8 cellular contexts compared by ENCODE assay signal in genomic region chr9:131095666-131096489, GRCh38. TPM values are rescaled to one million over a fixed set of nuclear protein-coding genes. Genes with fewer than 3 reads are reported as not detected.
DNase-seq lines count a peak whose midpoint lies in the region; ATAC-seq and TF ChIP-seq lines count a peak whose summit lies in the region.

No MANE protein-coding gene starts in this region.

- no peak overlapping the region for H3K27ac Mint-ChIP-seq in activated T-cell treated with anti-CD3 and anti-CD28 coated beads, Interleukin-2, amount 50 U/mL, for 24 hours
- H3K27ac Mint-ChIP-seq in mesothelial cell of epicardium: no peak overlapping the region

- no peak for ATAC-seq in thoracic aorta (ENCODE audit: insufficient number of reproducible peaks, low FRiP score, low read depth)
- ATAC-seq in HG03280 (IDR thresholded peaks at IDR 0.05; ENCODE audit: unreplicated experiment): no peak

- peak overlapping the region; percentile 18; the same call in 1 of the 2 replicates for H2AFZ ChIP-seq in SK-N-SH (ENCODE audit: low read depth)

- no peaks in the 10 kb centered on the region for H3K9me2 ChIP-seq in SK-N-SH

- H3K9me3 Mint-ChIP-seq in activated T-cell treated with anti-CD3 and anti-CD28 coated beads, Interleukin-2, amount 50 U/mL, for 24 hours: no peaks in the 10 kb centered on the region
- no peaks in the 10 kb centered on the region for H3K9me3 Mint-ChIP-seq in mesothelial cell of epicardium

- POLR2A ChIA-PET in SK-N-SH (lab: Yijun Ruan, JAX): no interaction called here

- H3K27me3 ChIP-seq in SK-N-SH (ENCODE audit: insufficient read depth) (peaks cover 27% of the 10 kb centered on the region), dorsolateral prefrontal cortex (peaks cover 0 to 51% (median 11%) of the 10 kb centered on the region in 45 donors), thoracic aorta (replicated peaks; ENCODE audit: insufficient read depth) (no peaks in the 10 kb centered on the region)

- WGBS in SK-N-SH (ENCODE audit: low lambda C conversion rate): 14% methylated on average over 34 of the region's 38 CpGs

- peak; percentile 50 for DNase-seq in activated T-cell treated with anti-CD3 and anti-CD28 coated beads, Interleukin-2, amount 50 U/mL, for 24 hours
- DNase-seq in activated T-cell treated with anti-CD3 and anti-CD28 coated beads for 4 hours: no peak
- peak; percentile 93 for DNase-seq in SK-N-SH
- peak in 9 of 10 donors; percentile 53 to 81 (median 67) for DNase-seq in dorsolateral prefrontal cortex
- DNase-seq in mesothelial cell of epicardium (ENCODE audit: low spot score in 2 of 2, unreplicated experiment in 2 of 2): no peak
- no peak for DNase-seq in thoracic aorta (ENCODE audit: low spot score)
- DNase-seq in hepatic stellate cell (ENCODE audit: low spot score): no peak

- no peaks in the 10 kb centered on the region for H3K36me3 ChIP-seq in SK-N-SH (replicated peaks in 1 of 2; ENCODE audit: control insufficient read depth in 1 of 2, insufficient read depth in 2 of 2, low read length in 1 of 2)
- no peaks in the 10 kb centered on the region for H3K36me3 ChIP-seq in thoracic aorta

- no peaks in the 10 kb centered on the region for H3K9me3 ChIP-seq in SK-N-SH
- H3K9me3 ChIP-seq in thoracic aorta: no peaks in the 10 kb centered on the region

- H3K4me3 Mint-ChIP-seq in activated T-cell treated with anti-CD3 and anti-CD28 coated beads, Interleukin-2, amount 50 U/mL, for 24 hours: peak overlapping the region; percentile 57
- peak overlapping the region; percentile 71 for H3K4me3 Mint-ChIP-seq in mesothelial cell of epicardium

- peaks cover 7% of the 10 kb centered on the region for H3K4me1 Mint-ChIP-seq in activated T-cell treated with anti-CD3 and anti-CD28 coated beads, Interleukin-2, amount 50 U/mL, for 24 hours (ENCODE audit: low read depth)
- peaks cover 14% of the 10 kb centered on the region for H3K4me1 Mint-ChIP-seq in mesothelial cell of epicardium

- TF ChIP-seq EP300 in SK-N-SH (IDR thresholded peaks at IDR 0.05; ENCODE audit: borderline replicate concordance in 1 of 2, low read depth in 1 of 2, low read length in 1 of 2): no peak

- H3K4me3 ChIP-seq in SK-N-SH (ENCODE audit: low read depth in 2 of 2, low read length in 1 of 2): peak overlapping the region; percentile 49 to 53; a peak in 3 of 4 replicates
- peak overlapping the region; percentile 53 to 85 (median 72) for H3K4me3 ChIP-seq in dorsolateral prefrontal cortex
- H3K4me3 ChIP-seq in thoracic aorta: peak overlapping the region; percentile 74

- H3K9ac ChIP-seq in SK-N-SH: no peak overlapping the region

- TF ChIP-seq RAD21 in SK-N-SH (IDR thresholded peaks at IDR 0.05; ENCODE audit: low read length): no peak

- no peaks in the 10 kb centered on the region for H4K20me1 ChIP-seq in SK-N-SH (ENCODE audit: insufficient read depth)

- intact Hi-C loops in dorsolateral prefrontal cortex (cut with DNase I): loop anchor here (2.0 to 5.0 kb wide), 2 partner anchors 15 to 39 kb away; no protein-coding TSS in a partner anchor

- H3K4me1 ChIP-seq in SK-N-SH (ENCODE audit: control insufficient read depth in 1 of 2, insufficient read depth in 2 of 2, low read depth in 1 of 2, low read length in 1 of 2): peaks cover 0 to 24% of the 10 kb centered on the region in 2 experiments; a peak in 1 of 4 replicates
- peaks cover 2 to 40% of the 10 kb centered on the region in 2 donors for H3K4me1 ChIP-seq in thoracic aorta (ENCODE audit: control insufficient read depth in 1 of 2, low read depth in 2 of 2)

- no peaks in the 10 kb centered on the region for H3K36me3 Mint-ChIP-seq in activated T-cell treated with anti-CD3 and anti-CD28 coated beads, Interleukin-2, amount 50 U/mL, for 24 hours (ENCODE audit: low read depth)
- no peaks in the 10 kb centered on the region for H3K36me3 Mint-ChIP-seq in mesothelial cell of epicardium

- no peaks in the 10 kb centered on the region for H3F3A ChIP-seq in SK-N-SH (replicated peaks; ENCODE audit: insufficient read depth)

- H3K79me2 ChIP-seq in SK-N-SH (ENCODE audit: insufficient read depth): no peaks in the 10 kb centered on the region

- peaks cover 50% of the 10 kb centered on the region for H3K27me3 Mint-ChIP-seq in activated T-cell treated with anti-CD3 and anti-CD28 coated beads, Interleukin-2, amount 50 U/mL, for 24 hours
- peaks cover 29% of the 10 kb centered on the region for H3K27me3 Mint-ChIP-seq in mesothelial cell of epicardium (ENCODE audit: low read depth)

- CTCF ChIA-PET in SK-N-SH (lab: Yijun Ruan, JAX): no interaction called here

- H3K4me2 ChIP-seq in SK-N-SH: peak overlapping the region; percentile 74; the same call in 1 of the 2 replicates

- no peak overlapping the region for H3K27ac ChIP-seq in SK-N-SH (ENCODE audit: low read depth in 2 of 2, low read length in 1 of 2)
- H3K27ac ChIP-seq in dorsolateral prefrontal cortex: peak overlapping the region in 57 of 59 donors; percentile 33 to 93 (median 81)
- H3K27ac ChIP-seq in thoracic aorta: no peak overlapping the region

- TF ChIP-seq CTCF in SK-N-SH (IDR thresholded peaks at IDR 0.05): peak; percentile 21
- peak in 40 of 56 donors; percentile 12 to 61 (median 36) for TF ChIP-seq CTCF in dorsolateral prefrontal cortex (IDR thresholded peaks at IDR 0.05 in 54 of 56, conservative IDR thresholded peaks at IDR 0.05 in 2 of 56; ENCODE audit: low read depth in 1 of 56, partially characterized antibody in 56 of 56)
- peak; percentile 15 for TF ChIP-seq CTCF in mesothelial cell of epicardium (IDR thresholded peaks at IDR 0.05; ENCODE audit: unreplicated experiment)
- peak; percentile 21 for TF ChIP-seq CTCF in thoracic aorta (IDR thresholded peaks at IDR 0.05)

TF ChIP-seq in SK-N-SH, 30 proteins besides CTCF, POLR2A, EP300 and RAD21:
- TF ChIP-seq TAF1 (IDR thresholded peaks at IDR 0.05; ENCODE audit: borderline replicate concordance, low read depth, low read length) (no peak), POLR2AphosphoS5 (IDR thresholded peaks at IDR 0.05; ENCODE audit: low read depth, low read length) (no peak), TCF12 (IDR thresholded peaks at IDR 0.05) (no peak), FOXJ3 (CRISPR knock-in tag; IDR thresholded peaks at IDR 0.05) (no peak), TEAD4 (IDR thresholded peaks at IDR 0.05; ENCODE audit: borderline replicate concordance, insufficient read depth) (no peak), NRF1 (IDR thresholded peaks at IDR 0.05; ENCODE audit: low read depth, low read length) (no peak), EZH2phosphoT487 (IDR thresholded peaks at IDR 0.05; ENCODE audit: borderline replicate concordance, low read depth) (no peak), RXRA (IDR thresholded peaks at IDR 0.05; ENCODE audit: borderline replicate concordance, low read depth) (no peak)
- TF ChIP-seq, protein P1, sequence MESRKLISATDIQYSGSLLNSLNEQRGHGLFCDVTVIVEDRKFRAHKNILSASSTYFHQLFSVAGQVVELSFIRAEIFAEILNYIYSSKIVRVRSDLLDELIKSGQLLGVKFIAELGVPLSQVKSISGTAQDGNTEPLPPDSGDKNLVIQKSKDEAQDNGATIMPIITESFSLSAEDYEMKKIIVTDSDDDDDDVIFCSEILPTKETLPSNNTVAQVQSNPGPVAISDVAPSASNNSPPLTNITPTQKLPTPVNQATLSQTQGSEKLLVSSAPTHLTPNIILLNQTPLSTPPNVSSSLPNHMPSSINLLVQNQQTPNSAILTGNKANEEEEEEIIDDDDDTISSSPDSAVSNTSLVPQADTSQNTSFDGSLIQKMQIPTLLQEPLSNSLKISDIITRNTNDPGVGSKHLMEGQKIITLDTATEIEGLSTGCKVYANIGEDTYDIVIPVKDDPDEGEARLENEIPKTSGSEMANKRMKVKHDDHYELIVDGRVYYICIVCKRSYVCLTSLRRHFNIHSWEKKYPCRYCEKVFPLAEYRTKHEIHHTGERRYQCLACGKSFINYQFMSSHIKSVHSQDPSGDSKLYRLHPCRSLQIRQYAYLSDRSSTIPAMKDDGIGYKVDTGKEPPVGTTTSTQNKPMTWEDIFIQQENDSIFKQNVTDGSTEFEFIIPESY (IDR thresholded peaks at IDR 0.05; ENCODE audit: borderline replicate concordance, low read depth): no peak
- TF ChIP-seq, protein P2, sequence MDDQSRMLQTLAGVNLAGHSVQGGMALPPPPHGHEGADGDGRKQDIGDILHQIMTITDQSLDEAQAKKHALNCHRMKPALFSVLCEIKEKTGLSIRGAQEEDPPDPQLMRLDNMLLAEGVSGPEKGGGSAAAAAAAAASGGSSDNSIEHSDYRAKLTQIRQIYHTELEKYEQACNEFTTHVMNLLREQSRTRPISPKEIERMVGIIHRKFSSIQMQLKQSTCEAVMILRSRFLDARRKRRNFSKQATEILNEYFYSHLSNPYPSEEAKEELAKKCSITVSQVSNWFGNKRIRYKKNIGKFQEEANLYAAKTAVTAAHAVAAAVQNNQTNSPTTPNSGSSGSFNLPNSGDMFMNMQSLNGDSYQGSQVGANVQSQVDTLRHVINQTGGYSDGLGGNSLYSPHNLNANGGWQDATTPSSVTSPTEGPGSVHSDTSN (IDR thresholded peaks at IDR 0.05): no peak

RNA-seq across cellular contexts. Expression of gene AIF1L, which starts 0.5 kb away (rescaled TPM):
- 0.26 and 0.50 TPM in 2 replicates for polyA plus RNA-seq in SK-N-SH (2012; rRNA removed)
- polyA plus RNA-seq in SK-N-SH (2012; cell fraction: cytosol; rRNA removed): 0.28 and 0.45 TPM in 2 replicates
- 0.24 and 0.38 TPM in 2 replicates for polyA plus RNA-seq in SK-N-SH (2012; cell fraction: nucleus; rRNA removed)
- total RNA-seq in dorsolateral prefrontal cortex: 100 to 1,000 TPM in 30 of 120 experiments, 10 to 100 TPM in 90; 23.4 to 303 (median 71.6) TPM
- 20.0 to 23.1 TPM (median 20.6 TPM) in 3 replicates for total RNA-seq in mesothelial cell of epicardium
- total RNA-seq in thoracic aorta: 10 to 100 TPM; 18.8 to 21.9 TPM

RNA-seq across cellular contexts. Expression of gene NUP214, which starts 29.5 kb away (rescaled TPM):
- 7.6 and 8.0 TPM in 2 replicates for polyA plus RNA-seq in SK-N-SH (2012; rRNA removed)
- 3.6 and 4.9 TPM in 2 replicates for polyA plus RNA-seq in SK-N-SH (2012; cell fraction: cytosol; rRNA removed)
- 19.0 and 24.8 TPM in 2 replicates for polyA plus RNA-seq in SK-N-SH (2012; cell fraction: nucleus; rRNA removed)
- total RNA-seq in dorsolateral prefrontal cortex (10 to 100 TPM; 37.9 to 85.0 (median 52.8) TPM), mesothelial cell of epicardium (65.6 to 69.6 TPM (median 69.4 TPM) in 3 replicates), thoracic aorta (10 to 100 TPM; 44.3 to 55.0 TPM)

Comparison
In these comparisons a context has a peak if more than half of its experiments do, and no peak if none do; other contexts are left out.
1. DNase-seq: peak in activated T-cell treated with anti-CD3 and anti-CD28 coated beads, Interleukin-2, amount 50 U/mL, for 24 hours (single experiment), SK-N-SH (single experiment) and dorsolateral prefrontal cortex (9 of 10); none in activated T-cell treated with anti-CD3 and anti-CD28 coated beads for 4 hours (single experiment), mesothelial cell of epicardium (0 of 2), thoracic aorta (single experiment) and hepatic stellate cell (single experiment).
2. H3K27ac ChIP-seq: peak in dorsolateral prefrontal cortex (57 of 59); none in SK-N-SH (0 of 2) and thoracic aorta (0 of 2).
3. Peak in every context shown above with its lines, with median percentiles within 50 percentile points of each other: H3K4me3 ChIP-seq and CTCF ChIP-seq.